Comparison of ENCODE assay signal across 17 cellular contexts in the genomic region with DNA sequence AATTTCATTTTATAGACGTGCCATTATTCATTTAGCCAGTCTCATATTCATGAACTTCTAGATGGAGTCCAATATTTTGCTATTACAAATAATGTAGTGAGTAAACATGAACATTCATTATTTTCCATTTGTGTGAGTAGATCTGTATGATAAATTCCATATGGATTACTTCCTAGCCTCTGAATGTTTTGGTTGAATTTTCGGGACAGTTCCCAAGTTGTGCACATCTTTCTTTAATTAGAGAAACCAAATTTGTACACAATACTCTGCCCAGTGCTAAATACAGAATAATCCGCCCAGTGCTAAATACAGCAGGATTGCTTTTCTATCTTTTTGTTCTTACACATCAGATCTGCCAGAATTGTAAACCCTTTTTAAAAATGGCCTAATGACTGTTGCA.
"Had no signal": no experiment of that assay in that cellular context is flagged by ENCODE, and none has a peak within 500 bp of the region (broad histone marks: within the 10 kb centered on the region; RNA-seq: fewer than 3 reads in every experiment).

No MANE protein-coding gene starts in this region.

- DNase-seq: dermis blood vessel endothelial cell; effector CD8-positive, alpha-beta T cell; gastrocnemius medialis; heart right ventricle; hypothalamus; kidney glomerular epithelial cell; mesendoderm; naive B cell; nephron progenitor cell; psoas muscle; retina; right lobe of liver; stimulated activated CD4-positive, alpha-beta T cell treated with anti-CD3 and anti-CD28 coated beads, Interleukin-1b, Interleukin-23, amount 100 ng/mL, for 48 hours; stimulated activated CD4-positive, alpha-beta T cell treated with anti-CD3 and anti-CD28 coated beads, Interleukin-4, amount 100 ng/mL, for 24 hours; upper lobe of right lung had no signal

- H3K27ac ChIP-seq: gastrocnemius medialis, heart right ventricle, psoas muscle, right lobe of liver, tibial nerve, upper lobe of right lung, vagina had no signal

- H3K9me3 ChIP-seq: gastrocnemius medialis, psoas muscle, right lobe of liver, tibial nerve, upper lobe of right lung, vagina had no signal

- H3K27me3 ChIP-seq: right lobe of liver, upper lobe of right lung, vagina had no signal

- H3K4me1 ChIP-seq: gastrocnemius medialis, psoas muscle, right lobe of liver, upper lobe of right lung had no signal

- H3K4me3 ChIP-seq: gastrocnemius medialis, heart right ventricle, psoas muscle, right lobe of liver, tibial nerve, upper lobe of right lung, vagina had no signal

- H3K36me3 ChIP-seq: gastrocnemius medialis, heart right ventricle, right lobe of liver, tibial nerve, upper lobe of right lung, vagina had no signal
